Comparison of ENCODE assay signal across 3 cellular contexts in genomic region chr15:41569232-41569631, GRCh38. TPM values are rescaled to one million over a fixed set of nuclear protein-coding genes. Genes with fewer than 3 reads are reported as not detected.
"Had no signal": no experiment of that assay in that cellular context is flagged by ENCODE, and none has a peak within 500 bp of the region (broad histone marks: within the 10 kb centered on the region; RNA-seq: fewer than 3 reads in every experiment).

No MANE protein-coding gene starts in this region.

RNA-seq across cellular contexts. Expression of gene TYRO3, which starts 10.2 kb away (rescaled TPM):
- polyA plus RNA-seq: IgD-negative memory B cell had no signal

RNA-seq across cellular contexts. Expression of gene LTK, which starts 55.6 kb away (rescaled TPM):
- total RNA-seq: M059J, SK-MEL-5 had no signal
